16 cellular contexts compared by ENCODE assay signal in genomic region chr13:76829572-76830327, GRCh38. TPM values are rescaled to one million over a fixed set of nuclear protein-coding genes. Genes with fewer than 3 reads are reported as not detected.
DNase-seq lines count a peak whose midpoint lies in the region; ATAC-seq and TF ChIP-seq lines count a peak whose summit lies in the region.
"Had no signal": no experiment of that assay in that cellular context is flagged by ENCODE, and none has a peak within 500 bp of the region (broad histone marks: within the 10 kb centered on the region; RNA-seq: fewer than 3 reads in every experiment).

No MANE protein-coding gene starts in this region.

- no peaks in the 10 kb centered on the region for H3K27me3 Mint-ChIP-seq in MCF 10A (ENCODE audit: insufficient read depth, unreplicated experiment)
- H3K27me3 Mint-ChIP-seq in activated T-cell treated with anti-CD3 and anti-CD28 coated beads, Interleukin-2, amount 50 U/mL, for 72 hours (ENCODE audit: low read depth) = peaks cover 6% of the 10 kb centered on the region

- POLR2A ChIA-PET in MCF 10A (lab: Yijun Ruan, JAX) = interaction anchor here (0.6 to 1.5 kb wide), 5 partner anchors 10 to 147 kb away, joined by 3 to 4 read pairs (median 3); no protein-coding TSS in a partner anchor

- WGBS in hepatocyte (ENCODE audit: low lambda C conversion rate, missing lambda C conversion rate) = 57% methylated on average over 9 of the region's 9 CpGs
- 14 to 19% methylated on average over 9 of the region's 9 CpGs for WGBS in aorta, 2 donors

- BruUV-seq in MCF 10A (replicated peaks; lab: Mats Ljungman, UMichigan) = no TSS peak

- H3K9me3 ChIP-seq in breast epithelium (no peaks in the 10 kb centered on the region), hepatocyte (ENCODE audit: low read depth) (no peaks in the 10 kb centered on the region), osteoblast (ENCODE audit: low read depth, low read length) (no peaks in the 10 kb centered on the region), aorta (ENCODE audit: control insufficient read depth, low read length) (no peaks in the 10 kb centered on the region)

- H2AFZ ChIP-seq in hepatocyte (no peak overlapping the region), osteoblast (ENCODE audit: low read length) (peak overlapping the region; percentile 87)

- intact Hi-C loops in breast epithelium (cut with DNase I; ENCODE audit: low total_unique reads) (no loop called here), MCF 10A (cut with micrococcal nuclease) (loop anchor here (10.0 kb wide), 1 partner anchor 955 kb away; no protein-coding TSS in a partner anchor), aorta (cut with DNase I) (loop anchor here in 1 of 2 donors (5.0 to 10.0 kb wide), 2 partner anchors 58 to 165 kb away; partner anchors contain the start of genes CLN5 and KCTD12)

- H3K36me3 ChIP-seq in breast epithelium = no peaks in the 10 kb centered on the region
- H3K36me3 ChIP-seq in hepatocyte (replicated peaks; ENCODE audit: insufficient read depth, low read depth) = no peaks in the 10 kb centered on the region
- H3K36me3 ChIP-seq in osteoblast (ENCODE audit: insufficient read depth, low read length) = no peaks in the 10 kb centered on the region
- H3K36me3 ChIP-seq in aorta (ENCODE audit: control insufficient read depth in 1 of 2, insufficient read depth in 2 of 2, low read length in 1 of 2) = no peaks in the 10 kb centered on the region
- H3K36me3 ChIP-seq: brain microvascular endothelial cell had no signal

- peaks cover 6% of the 10 kb centered on the region for H3K4me1 Mint-ChIP-seq in MCF 10A (ENCODE audit: insufficient read depth, unreplicated experiment)
- peaks cover 15% of the 10 kb centered on the region for H3K4me1 Mint-ChIP-seq in activated T-cell treated with anti-CD3 and anti-CD28 coated beads, Interleukin-2, amount 50 U/mL, for 72 hours (ENCODE audit: low read depth)
- H3K4me1 Mint-ChIP-seq: immature natural killer cell had no signal

- TF ChIP-seq POLR2A in breast epithelium (IDR thresholded peaks at IDR 0.05) = no peak

- DNase-seq in breast epithelium (ENCODE audit: low spot score in 2 of 2) (no peak), MCF 10A (ENCODE audit: unreplicated experiment) (no peak), hepatocyte (ENCODE audit: low spot score) (no peak), osteoblast (ENCODE audit: insufficient read length, low spot score, missing footprints) (no peak), aorta (peak in 1 of 2 donors; percentile 58)
- no peak for DNase-seq in activated T-cell treated with anti-CD3 and anti-CD28 coated beads, Interleukin-2, amount 50 U/mL, for 72 hours
- DNase-seq in stimulated activated naive CD4-positive, alpha-beta T cell (lab: John Stamatoyannopoulos, UW) = no peak
- DNase-seq: brain microvascular endothelial cell; GOT3; immature natural killer cell; naive thymus-derived CD8-positive, alpha-beta T cell; NCI-H510A; stimulated activated naive CD8-positive, alpha-beta T cell treated with anti-CD3 and anti-CD28 coated beads, Interleukin-15, Interleukin-2, amounts not matched to agents 100 U/mL and 50 U/mL, for 24 hours had no signal

- H3K79me2 ChIP-seq in hepatocyte = no peaks in the 10 kb centered on the region
- H3K79me2 ChIP-seq in osteoblast (ENCODE audit: insufficient read depth, low read length) = no peaks in the 10 kb centered on the region

- CTCF ChIA-PET in MCF 10A (lab: Yijun Ruan, JAX) = interaction anchor here (5.3 kb wide), 1 partner anchor 55 kb away, joined by 23 read pairs; the partner anchor contains the start of gene KCTD12

- H3K27me3 ChIP-seq in breast epithelium = no peaks in the 10 kb centered on the region
- no peaks in the 10 kb centered on the region for H3K27me3 ChIP-seq in hepatocyte
- no peaks in the 10 kb centered on the region for H3K27me3 ChIP-seq in osteoblast (ENCODE audit: insufficient read depth, low read length)
- no peaks in the 10 kb centered on the region for H3K27me3 ChIP-seq in aorta (ENCODE audit: control insufficient read depth in 1 of 2, insufficient read depth in 2 of 2, low read length in 1 of 2)
- H3K27me3 ChIP-seq: brain microvascular endothelial cell had no signal

- peak overlapping the region; percentile 52 for H3K4me2 ChIP-seq in hepatocyte
- H3K4me2 ChIP-seq in osteoblast (ENCODE audit: insufficient read depth, low read length) = peak overlapping the region; percentile 44

- no peak overlapping the region for H3K4me3 ChIP-seq in breast epithelium
- no peak overlapping the region for H3K4me3 ChIP-seq in hepatocyte
- no peak overlapping the region for H3K4me3 ChIP-seq in osteoblast (ENCODE audit: insufficient read depth, low read length)
- H3K4me3 ChIP-seq in aorta (ENCODE audit: low read length in 2 of 2) = no peak overlapping the region
- H3K4me3 ChIP-seq: skin epidermis had no signal

- H3K36me3 Mint-ChIP-seq in MCF 10A (ENCODE audit: insufficient read depth, unreplicated experiment) = no peaks in the 10 kb centered on the region
- no peaks in the 10 kb centered on the region for H3K36me3 Mint-ChIP-seq in activated T-cell treated with anti-CD3 and anti-CD28 coated beads, Interleukin-2, amount 50 U/mL, for 72 hours (ENCODE audit: insufficient read depth in 2 of 2)
- H3K36me3 Mint-ChIP-seq: immature natural killer cell had no signal

- H3K27ac Mint-ChIP-seq in MCF 10A (ENCODE audit: low read depth, unreplicated experiment) = no peak overlapping the region
- H3K27ac Mint-ChIP-seq in activated T-cell treated with anti-CD3 and anti-CD28 coated beads, Interleukin-2, amount 50 U/mL, for 72 hours = no peak overlapping the region
- H3K27ac Mint-ChIP-seq: naive thymus-derived CD8-positive, alpha-beta T cell had no signal

- TF ChIP-seq CTCF in breast epithelium (IDR thresholded peaks at IDR 0.05) (no peak), MCF 10A (IDR thresholded peaks at IDR 0.05; ENCODE audit: unreplicated experiment) (no peak), hepatocyte (IDR thresholded peaks at IDR 0.05; ENCODE audit: poor library complexity) (no peak), osteoblast (IDR thresholded peaks at IDR 0.05; ENCODE audit: extremely low read depth, low read depth, low read length) (no peak)

- peak; percentile 33 for ATAC-seq in aorta (ENCODE audit: low FRiP score)
- no peak for ATAC-seq in activated T-cell treated with anti-CD3 and anti-CD28 coated beads, Interleukin-2, amount 50 U/mL, for 72 hours (replicated peaks in 1 of 2)
- no peak for ATAC-seq in SK-N-SH treated with all-trans-retinoic acid at 6 μM for 48 hours
- ATAC-seq: naive thymus-derived CD8-positive, alpha-beta T cell; stimulated activated naive CD8-positive, alpha-beta T cell treated with anti-CD3 and anti-CD28 coated beads, Interleukin-15, Interleukin-2, amounts not matched to agents 100 U/mL and 50 U/mL, for 24 hours had no signal

- H4K20me1 ChIP-seq in hepatocyte (ENCODE audit: insufficient read depth, poor library complexity, severe bottlenecking) = no peaks in the 10 kb centered on the region
- no peaks in the 10 kb centered on the region for H4K20me1 ChIP-seq in osteoblast (ENCODE audit: insufficient read depth, low read length)

- no peak overlapping the region for H3K4me3 Mint-ChIP-seq in MCF 10A (ENCODE audit: unreplicated experiment)
- no peak overlapping the region for H3K4me3 Mint-ChIP-seq in activated T-cell treated with anti-CD3 and anti-CD28 coated beads, Interleukin-2, amount 50 U/mL, for 72 hours
- H3K4me3 Mint-ChIP-seq: immature natural killer cell; naive thymus-derived CD8-positive, alpha-beta T cell had no signal

- H3K27ac ChIP-seq in breast epithelium (peak overlapping the region; percentile 64 to 65), hepatocyte (peak overlapping the region; percentile 19), osteoblast (ENCODE audit: low read depth, low read length) (no peak overlapping the region), aorta (ENCODE audit: low read depth in 1 of 2, low read length in 2 of 2) (peak overlapping the region in 1 of 2 donors; percentile 0)
- H3K27ac ChIP-seq: 22Rv1, brain microvascular endothelial cell had no signal

- H3K9me3 Mint-ChIP-seq in MCF 10A (ENCODE audit: unreplicated experiment) = no peaks in the 10 kb centered on the region
- no peaks in the 10 kb centered on the region for H3K9me3 Mint-ChIP-seq in activated T-cell treated with anti-CD3 and anti-CD28 coated beads, Interleukin-2, amount 50 U/mL, for 72 hours
- H3K9me3 Mint-ChIP-seq: immature natural killer cell; naive thymus-derived CD8-positive, alpha-beta T cell had no signal

- no peaks in the 10 kb centered on the region for H3K9me2 ChIP-seq in hepatocyte (replicated peaks; ENCODE audit: insufficient read depth)

- no peaks in the 10 kb centered on the region for H3K4me1 ChIP-seq in breast epithelium
- peaks cover 23% of the 10 kb centered on the region for H3K4me1 ChIP-seq in hepatocyte (ENCODE audit: insufficient read depth)
- H3K4me1 ChIP-seq in osteoblast (ENCODE audit: insufficient read depth, low read length) = peaks cover 22% of the 10 kb centered on the region
- H3K4me1 ChIP-seq in aorta (ENCODE audit: control insufficient read depth in 1 of 2, insufficient read depth in 2 of 2, low read length in 2 of 2) = no peaks in the 10 kb centered on the region

TF ChIP-seq in SK-N-SH treated with all-trans-retinoic acid at 6 μM for 48 hours, 23 proteins besides CTCF, POLR2A, EP300 and RAD21 (continues in another document):
- TF ChIP-seq TOX (CRISPR knock-in tag; IDR thresholded peaks at IDR 0.05; ENCODE audit: borderline replicate concordance) (no peak), PPARA (CRISPR knock-in tag; IDR thresholded peaks at IDR 0.05; ENCODE audit: borderline replicate concordance) (no peak), CREB5 (CRISPR knock-in tag; IDR thresholded peaks at IDR 0.05; ENCODE audit: low read depth) (no peak), BACH2 (CRISPR knock-in tag; IDR thresholded peaks at IDR 0.05; ENCODE audit: borderline replicate concordance) (no peak), OSR1 (CRISPR knock-in tag; IDR thresholded peaks at IDR 0.05) (no peak), ZNF565 (CRISPR knock-in tag; conservative IDR thresholded peaks at IDR 0.05; ENCODE audit: low read depth) (no peak), ZFP30 (CRISPR knock-in tag; IDR thresholded peaks at IDR 0.05) (no peak)

RNA-seq across cellular contexts. Expression of gene KCTD12, which starts 56.5 kb away (rescaled TPM):
- total RNA-seq in breast epithelium = 100 to 1,000 TPM in 1 of 3 donors, 10 to 100 TPM in 2; 59.7 to 117 (median 65.9) TPM
- 15.6 and 15.8 TPM in 2 replicates for total RNA-seq in MCF 10A (2022)
- total RNA-seq in hepatocyte = 62.8 and 70.5 TPM in 2 replicates
- polyA plus RNA-seq in hepatocyte = 7.7 and 9.1 TPM in 2 replicates
- total RNA-seq in osteoblast = 29.0 and 56.0 TPM in 2 replicates
- 100 to 1,000 TPM in 1 of 2 donors, 10 to 100 TPM in 1; 98.7 to 137 TPM for total RNA-seq in aorta
- 10 to 100 TPM; 20.8 to 35.6 TPM for polyA plus RNA-seq in aorta
- total RNA-seq in activated T-cell treated with anti-CD3 and anti-CD28 coated beads, Interleukin-2, amount 50 U/mL, for 72 hours = 1 to 10 TPM; 3.3 to 6.6 TPM
